Comparison of ENCODE assay signal across 9 cellular contexts in genomic region chr10:63554666-63555065, GRCh38. TPM values are rescaled to one million over a fixed set of nuclear protein-coding genes. Genes with fewer than 3 reads are reported as not detected.
DNase-seq lines count a peak whose midpoint lies in the region; ATAC-seq, FAIRE-seq and TF ChIP-seq lines count a peak whose summit lies in the region.
"Had no signal": no experiment of that assay in that cellular context is flagged by ENCODE, and none has a peak within 500 bp of the region (broad histone marks: within the 10 kb centered on the region; RNA-seq: fewer than 3 reads in every experiment).

No MANE protein-coding gene starts in this region.

- H3K27me3 ChIP-seq in astrocyte (ENCODE audit: insufficient read depth, low read length), result no peaks in the 10 kb centered on the region

- H3K27me3 Mint-ChIP-seq in astrocyte (ENCODE audit: low read depth, unreplicated experiment), result no peaks in the 10 kb centered on the region
- H3K27me3 Mint-ChIP-seq in naive thymus-derived CD8-positive, alpha-beta T cell, result no peaks in the 10 kb centered on the region

- DNase-seq in GM04503 (ENCODE audit: low read depth) (peak; percentile 88), NCI-H226 (peak; percentile 95), astrocyte (ENCODE audit: low read depth) (peak; percentile 99), NCI-H526 (lab: John Stamatoyannopoulos, UW) (no peak), NCI-H1048 (lab: John Stamatoyannopoulos, UW) (no peak), D341Med (ENCODE audit: low spot score) (no peak)
- peak; percentile 39 to 89 (median 79) for DNase-seq in naive thymus-derived CD8-positive, alpha-beta T cell

- peak overlapping the region; percentile 76 for H3K4me2 ChIP-seq in astrocyte (ENCODE audit: low read length)

- no peak for TF ChIP-seq CTCF in astrocyte (IDR thresholded peaks at IDR 0.05; ENCODE audit: insufficient read depth, low read depth, low read length)

- H3K9me3 Mint-ChIP-seq in astrocyte (ENCODE audit: unreplicated experiment), result no peaks in the 10 kb centered on the region
- no peaks in the 10 kb centered on the region for H3K9me3 Mint-ChIP-seq in naive thymus-derived CD8-positive, alpha-beta T cell

- peaks cover 20% of the 10 kb centered on the region for H3K4me1 Mint-ChIP-seq in astrocyte (ENCODE audit: low read depth, unreplicated experiment)
- peaks cover 16 to 28% (median 26%) of the 10 kb centered on the region in 4 donors for H3K4me1 Mint-ChIP-seq in naive thymus-derived CD8-positive, alpha-beta T cell

- H4K20me1 ChIP-seq in astrocyte (ENCODE audit: insufficient read depth, low read length), result no peaks in the 10 kb centered on the region

- peak overlapping the region; percentile 83 for H3K9ac ChIP-seq in astrocyte (ENCODE audit: low read length)

- no peaks in the 10 kb centered on the region for H3K36me3 ChIP-seq in astrocyte (ENCODE audit: insufficient read depth, low read length)

- H3K4me3 ChIP-seq in astrocyte (ENCODE audit: insufficient read depth, low read depth, low read length), result no peak overlapping the region
- H3K4me3 ChIP-seq: SK-N-MC had no signal

- POLR2A ChIA-PET in naive thymus-derived CD8-positive, alpha-beta T cell (lab: Charles Lee), result interaction anchor here (0.8 kb wide), 1 partner anchor 33 kb away, joined by 3 read pairs; the partner anchor contains the start of gene REEP3

- no peak overlapping the region for H2AFZ ChIP-seq in astrocyte (ENCODE audit: low read depth, low read length)

- peak overlapping the region; percentile 90 for H3K27ac ChIP-seq in astrocyte (ENCODE audit: low read depth, low read length)
- H3K27ac ChIP-seq: SK-N-MC had no signal

- H3K79me2 ChIP-seq in astrocyte (ENCODE audit: insufficient read depth, low read length), result peaks cover 62% of the 10 kb centered on the region

- no peaks in the 10 kb centered on the region for H3K36me3 Mint-ChIP-seq in astrocyte (ENCODE audit: low read depth, unreplicated experiment)
- no peaks in the 10 kb centered on the region for H3K36me3 Mint-ChIP-seq in naive thymus-derived CD8-positive, alpha-beta T cell

- H3K4me3 Mint-ChIP-seq in astrocyte (ENCODE audit: unreplicated experiment), result peak overlapping the region; percentile 24
- peak overlapping the region in 9 of 10 donors; percentile 3 to 72 (median 26) for H3K4me3 Mint-ChIP-seq in naive thymus-derived CD8-positive, alpha-beta T cell

- FAIRE-seq in astrocyte (lab: Jason Lieb, UNC), result peak; percentile 56

- H3K9me3 ChIP-seq in astrocyte (ENCODE audit: insufficient read depth, low read depth, low read length), result no peaks in the 10 kb centered on the region

- peaks cover 24% of the 10 kb centered on the region for H3K4me1 ChIP-seq in astrocyte (ENCODE audit: insufficient read depth, low read length)

- ATAC-seq in GM21786 (IDR thresholded peaks at IDR 0.05; ENCODE audit: unreplicated experiment), result peak; percentile 79
- ATAC-seq in naive thymus-derived CD8-positive, alpha-beta T cell, result peak; percentile 100

- peak overlapping the region; percentile 86 for H3K27ac Mint-ChIP-seq in astrocyte (ENCODE audit: unreplicated experiment)
- peak overlapping the region; percentile 0 to 83 (median 78) for H3K27ac Mint-ChIP-seq in naive thymus-derived CD8-positive, alpha-beta T cell

RNA-seq across cellular contexts. Expression of gene REEP3, which starts 33.5 kb away (rescaled TPM):
- total RNA-seq in astrocyte, result 44.6 and 52.0 TPM in 2 replicates
- 10 to 100 TPM; 10.6 to 10.7 TPM for total RNA-seq in naive thymus-derived CD8-positive, alpha-beta T cell
- 1 to 10 TPM; 3.8 to 6.1 (median 4.3) TPM for polyA plus RNA-seq in naive thymus-derived CD8-positive, alpha-beta T cell

Comparison
In these comparisons a context has a peak if more than half of its experiments do, and no peak if none do; other contexts are left out.
1. DNase-seq: peak in GM04503 (single experiment), NCI-H226 (single experiment), astrocyte (single experiment) and naive thymus-derived CD8-positive, alpha-beta T cell (10 of 10); none in NCI-H526 (0 of 2), NCI-H1048 (single experiment) and D341Med (single experiment).